1 cellular context compared by ENCODE assay signal in the genomic region with DNA sequence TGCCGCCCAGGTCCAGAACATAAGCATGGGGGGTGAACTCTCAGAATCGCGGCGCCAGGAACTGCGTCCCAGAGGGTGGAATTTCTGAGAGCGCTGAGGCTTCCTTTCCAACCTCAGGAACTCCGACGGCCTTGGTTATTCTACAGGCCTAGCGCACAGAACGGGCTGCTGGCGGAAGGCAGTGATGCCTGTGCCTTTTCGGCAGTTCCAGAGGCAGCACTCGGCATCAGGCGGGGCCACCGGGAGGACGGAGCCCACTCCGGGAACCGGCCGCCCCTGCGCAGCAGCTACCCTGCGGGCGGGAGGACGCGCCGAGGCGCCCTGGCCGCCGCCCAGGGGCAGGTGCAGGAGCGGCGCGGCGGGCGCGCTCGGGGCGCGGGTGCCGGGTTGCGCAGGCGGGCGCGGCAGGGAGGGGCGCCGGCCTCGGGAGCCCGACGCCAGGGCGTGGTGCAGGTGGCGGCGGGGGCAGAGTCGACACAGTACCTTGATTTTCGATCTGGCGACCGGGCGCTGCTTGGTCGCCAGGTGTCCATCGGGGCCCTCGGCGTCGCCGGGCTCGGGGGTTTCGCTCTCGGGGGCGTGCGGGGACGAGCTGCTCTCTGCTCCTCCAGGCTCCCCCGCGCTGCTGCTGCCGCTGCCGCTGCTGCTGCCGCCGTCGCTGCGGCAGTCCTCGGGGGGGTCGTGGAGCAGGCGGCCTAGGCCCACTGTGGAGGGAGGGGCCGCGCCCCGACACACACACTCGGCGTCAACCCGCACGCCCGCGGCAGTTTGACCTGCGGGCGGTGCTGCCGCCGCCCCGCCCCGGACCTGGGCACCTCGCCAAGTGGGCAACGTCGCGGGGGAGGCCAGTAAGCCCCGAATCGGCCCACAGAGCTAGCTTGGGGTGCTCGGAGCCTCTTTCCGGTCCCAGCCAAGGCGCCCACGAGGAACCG.
TF ChIP-seq lines count a peak whose summit lies in the region.

No MANE protein-coding gene starts in this region.

TF ChIP-seq in HepG2, 621 proteins besides CTCF, POLR2A, EP300 and RAD21 (continued from another document and continues in another):
- TF ChIP-seq, protein P1, sequence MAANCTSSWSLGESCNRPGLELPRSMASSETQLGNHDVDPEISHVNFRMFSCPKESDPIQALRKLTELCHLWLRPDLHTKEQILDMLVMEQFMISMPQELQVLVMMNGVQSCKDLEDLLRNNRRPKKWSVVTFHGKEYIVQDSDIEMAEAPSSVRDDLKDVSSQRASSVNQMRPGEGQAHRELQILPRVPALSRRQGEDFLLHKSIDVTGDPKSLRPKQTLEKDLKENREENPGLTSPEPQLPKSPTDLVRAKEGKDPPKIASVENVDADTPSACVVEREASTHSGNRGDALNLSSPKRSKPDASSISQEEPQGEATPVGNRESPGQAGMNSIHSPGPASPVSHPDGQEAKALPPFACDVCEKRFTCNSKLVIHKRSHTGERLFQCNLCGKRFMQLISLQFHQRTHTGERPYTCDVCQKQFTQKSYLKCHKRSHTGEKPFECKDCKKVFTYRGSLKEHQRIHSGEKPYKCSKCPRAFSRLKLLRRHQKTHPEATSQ (CRISPR knock-in tag; IDR thresholded peaks at IDR 0.05; ENCODE audit: borderline replicate concordance) = peak; percentile 21; the same call in 1 of the 2 replicates
- TF ChIP-seq ZNF230 (CRISPR knock-in tag; IDR thresholded peaks at IDR 0.05) (peak; percentile 51; the same call in 1 of the 2 replicates), ATF3 (CRISPR knock-in tag; IDR thresholded peaks at IDR 0.05) (no peak), CAMTA2 (CRISPR knock-in tag; IDR thresholded peaks at IDR 0.05; ENCODE audit: borderline replicate concordance) (no peak), KAT7 (CRISPR knock-in tag; IDR thresholded peaks at IDR 0.05; ENCODE audit: borderline replicate concordance) (no peak), FOSL2 (CRISPR knock-in tag; IDR thresholded peaks at IDR 0.05) (no peak), ZNF446 (CRISPR knock-in tag; IDR thresholded peaks at IDR 0.05) (peak; percentile 75; the same call in 1 of the 2 replicates), HNRNPH1 (optimal IDR thresholded peaks at IDR 0.05; ENCODE audit: low read depth, low read length) (no peak), ZBTB7B (CRISPR knock-in tag; IDR thresholded peaks at IDR 0.05) (peak; percentile 17; the same call in 1 of the 2 replicates), ZNF672 (CRISPR knock-in tag; IDR thresholded peaks at IDR 0.05) (no peak), ZNF34 (CRISPR knock-in tag; IDR thresholded peaks at IDR 0.05; ENCODE audit: borderline replicate concordance) (0 out of 2 replicates have a peak, but pooled peaks have one; percentile 44), NBN (conservative IDR thresholded peaks at IDR 0.05) (no peak), ZNF547 (CRISPR knock-in tag; IDR thresholded peaks at IDR 0.05) (0 out of 2 replicates have a peak, but pooled peaks have one; percentile 16), PITX1 (CRISPR knock-in tag; IDR thresholded peaks at IDR 0.05) (peak; percentile 28; the same call in 1 of the 2 replicates), NR0B2 (CRISPR knock-in tag; IDR thresholded peaks at IDR 0.05) (0 out of 2 replicates have a peak, but pooled peaks have one; percentile 19), EZH2 (conservative IDR thresholded peaks at IDR 0.05; ENCODE audit: low read depth, low read length) (peak; percentile 79), ZNF563 (CRISPR knock-in tag; IDR thresholded peaks at IDR 0.05) (peak; percentile 51; the same call in 1 of the 2 replicates), KMT2A (CRISPR knock-in tag; IDR thresholded peaks at IDR 0.05) (0 out of 2 replicates have a peak, but pooled peaks have one; percentile 32), ZNF205 (CRISPR knock-in tag; IDR thresholded peaks at IDR 0.05) (no peak), MEIS1 (CRISPR knock-in tag; IDR thresholded peaks at IDR 0.05; ENCODE audit: borderline replicate concordance) (0 out of 2 replicates have a peak, but pooled peaks have one; percentile 34), HNF1A (IDR thresholded peaks at IDR 0.05; ENCODE audit: low read depth) (no peak), HNF1A (CRISPR knock-in tag; IDR thresholded peaks at IDR 0.05; ENCODE audit: borderline replicate concordance) (peak; percentile 45; the same call in 1 of the 2 replicates), TSC22D2 (CRISPR knock-in tag; IDR thresholded peaks at IDR 0.05; ENCODE audit: borderline replicate concordance) (no peak), RFX1 (IDR thresholded peaks at IDR 0.05) (no peak), ATF1 (CRISPR knock-in tag; IDR thresholded peaks at IDR 0.05) (no peak), HMGA1 (CRISPR knock-in tag; conservative IDR thresholded peaks at IDR 0.05) (no peak), ZFX (CRISPR knock-in tag; IDR thresholded peaks at IDR 0.05; ENCODE audit: low read depth) (peak; percentile 15; the same call in 1 of the 2 replicates), ARNT2 (CRISPR knock-in tag; IDR thresholded peaks at IDR 0.05; ENCODE audit: low read depth) (0 out of 2 replicates have a peak, but pooled peaks have one; percentile 30), AHR (CRISPR knock-in tag; IDR thresholded peaks at IDR 0.05) (no peak), ZNF451 (CRISPR knock-in tag; IDR thresholded peaks at IDR 0.05) (no peak), ZFP91 (CRISPR knock-in tag; IDR thresholded peaks at IDR 0.05; ENCODE audit: borderline replicate concordance) (0 out of 2 replicates have a peak, but pooled peaks have one; percentile 55), USF2 (IDR thresholded peaks at IDR 0.05; ENCODE audit: low read depth, low read length) (no peak), USF2 (CRISPR knock-in tag; IDR thresholded peaks at IDR 0.05; ENCODE audit: borderline replicate concordance) (no peak), ARID4A (CRISPR knock-in tag; IDR thresholded peaks at IDR 0.05; ENCODE audit: borderline replicate concordance) (0 out of 2 replicates have a peak, but pooled peaks have one; percentile 20), JARID2 (CRISPR knock-in tag; IDR thresholded peaks at IDR 0.05; ENCODE audit: insufficient replicate concordance) (no peak), GZF1 (CRISPR knock-in tag; IDR thresholded peaks at IDR 0.05) (no peak), MEIS2 (CRISPR knock-in tag; IDR thresholded peaks at IDR 0.05) (0 out of 2 replicates have a peak, but pooled peaks have one; percentile 48), MTF2 (CRISPR knock-in tag; IDR thresholded peaks at IDR 0.05; ENCODE audit: borderline replicate concordance) (peak; percentile 97), RNF2 (conservative IDR thresholded peaks at IDR 0.05; ENCODE audit: low read depth) (no peak), ZNF619 (CRISPR knock-in tag; IDR thresholded peaks at IDR 0.05) (0 out of 2 replicates have a peak, but pooled peaks have one; percentile 40), ZBTB8A (CRISPR knock-in tag; IDR thresholded peaks at IDR 0.05; ENCODE audit: borderline replicate concordance, low read depth) (no peak), NPAS2 (CRISPR knock-in tag; IDR thresholded peaks at IDR 0.05; ENCODE audit: borderline replicate concordance) (no peak)
- TF ChIP-seq, protein P2, sequence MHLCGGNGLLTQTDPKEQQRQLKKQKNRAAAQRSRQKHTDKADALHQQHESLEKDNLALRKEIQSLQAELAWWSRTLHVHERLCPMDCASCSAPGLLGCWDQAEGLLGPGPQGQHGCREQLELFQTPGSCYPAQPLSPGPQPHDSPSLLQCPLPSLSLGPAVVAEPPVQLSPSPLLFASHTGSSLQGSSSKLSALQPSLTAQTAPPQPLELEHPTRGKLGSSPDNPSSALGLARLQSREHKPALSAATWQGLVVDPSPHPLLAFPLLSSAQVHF (CRISPR knock-in tag; IDR thresholded peaks at IDR 0.05) = 0 out of 2 replicates have a peak, but pooled peaks have one; percentile 11
- TF ChIP-seq, protein P3, sequence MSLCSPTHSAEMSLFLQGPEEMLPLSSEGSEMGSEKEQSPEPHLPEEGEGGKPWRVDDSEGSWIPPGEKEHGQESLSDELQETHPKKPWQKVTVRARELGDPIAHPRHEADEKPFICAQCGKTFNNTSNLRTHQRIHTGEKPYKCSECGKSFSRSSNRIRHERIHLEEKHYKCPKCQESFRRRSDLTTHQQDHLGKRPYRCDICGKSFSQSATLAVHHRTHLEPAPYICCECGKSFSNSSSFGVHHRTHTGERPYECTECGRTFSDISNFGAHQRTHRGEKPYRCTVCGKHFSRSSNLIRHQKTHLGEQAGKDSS (CRISPR knock-in tag; IDR thresholded peaks at IDR 0.05; ENCODE audit: borderline replicate concordance, low read depth) = peak; percentile 37; the same call in 1 of the 2 replicates
